11 cellular contexts compared by ENCODE assay signal in the genomic region with DNA sequence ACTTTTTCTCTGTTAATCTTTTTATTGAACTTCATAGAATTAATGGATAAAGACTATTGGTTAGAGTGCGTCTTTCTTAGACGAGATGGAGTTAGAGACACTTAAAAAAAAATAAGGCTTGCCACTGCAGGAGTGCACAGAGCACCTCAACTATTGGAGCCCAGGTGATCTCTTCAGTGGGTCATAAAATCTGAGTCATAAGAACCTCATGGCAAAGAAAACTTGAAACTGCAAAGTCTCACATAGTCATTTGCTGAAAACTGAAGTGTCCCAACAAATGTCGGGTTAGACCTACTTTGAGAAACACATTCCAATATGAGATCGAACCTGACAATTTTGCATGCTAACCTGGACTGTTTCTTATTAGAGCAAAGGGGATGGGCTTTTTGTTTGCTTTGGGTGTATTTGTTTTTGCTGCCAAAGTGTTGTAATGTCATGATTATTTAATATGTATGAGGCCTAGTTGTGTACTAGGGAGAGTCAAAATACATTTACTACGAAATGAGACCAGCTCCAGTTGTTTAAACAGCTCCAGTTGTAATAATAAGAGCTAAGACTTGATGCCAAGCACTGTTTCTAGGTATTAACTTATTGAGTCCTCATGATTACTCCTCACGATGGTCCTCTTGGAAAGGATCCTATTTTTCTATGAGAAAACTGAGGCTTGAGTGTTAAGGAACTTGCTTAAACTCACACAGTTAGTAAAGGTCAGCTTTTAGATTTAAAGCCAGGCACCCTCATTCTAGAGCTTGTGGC.
A peak's percentile ranks its signal among the peaks of the same experiment; 100 is the strongest.
DNase-seq lines count a peak whose midpoint lies in the region; ATAC-seq and TF ChIP-seq lines count a peak whose summit lies in the region.
"Had no signal": no experiment of that assay in that cellular context is flagged by ENCODE, and none has a peak within 500 bp of the region (broad histone marks: within the 10 kb centered on the region; RNA-seq: fewer than 3 reads in every experiment).

No MANE protein-coding gene starts in this region.

- H3K27me3 ChIP-seq in ACC112 (ENCODE audit: insufficient read depth, low read length) (no peaks in the 10 kb centered on the region), colonic mucosa (no peaks in the 10 kb centered on the region)

- H3K36me3 Mint-ChIP-seq in HFFc6 (ENCODE audit: low read depth) (peaks cover 21% of the 10 kb centered on the region), nephron (ENCODE audit: low read depth) (no peaks in the 10 kb centered on the region)
- H3K36me3 Mint-ChIP-seq: activated naive CD8-positive, alpha-beta T cell treated with anti-CD3 and anti-CD28 coated beads, Interleukin-2, amount 10 ng/mL, durations not matched to agents 7 days and 5 days; CD4-positive, alpha-beta memory T cell had no signal

- H3K9ac ChIP-seq in colonic mucosa (ENCODE audit: low read depth in 2 of 2, low read length in 2 of 2), result no peak overlapping the region

- no peak for ATAC-seq in HG03175 (IDR thresholded peaks at IDR 0.05; ENCODE audit: unreplicated experiment)

- no peaks in the 10 kb centered on the region for H3K9me3 ChIP-seq in colonic mucosa

- H3K27me3 Mint-ChIP-seq in HFFc6 (ENCODE audit: insufficient read depth) (peaks cover 2% of the 10 kb centered on the region), nephron (ENCODE audit: low read depth) (no peaks in the 10 kb centered on the region)

- H3K36me3 ChIP-seq in ACC112 (ENCODE audit: insufficient read depth, low read length) (peaks cover 15% of the 10 kb centered on the region; the same call in 1 of the 2 replicates), colonic mucosa (no peaks in the 10 kb centered on the region)

- no peak for TF ChIP-seq CTCF in HFFc6 (IDR thresholded peaks at IDR 0.05)
- TF ChIP-seq CTCF in colonic mucosa (IDR thresholded peaks at IDR 0.05), result no peak
- no peak for TF ChIP-seq CTCF in nephron (IDR thresholded peaks at IDR 0.05; ENCODE audit: unreplicated experiment in 3 of 3)

- no peak overlapping the region for H3K4me3 Mint-ChIP-seq in HFFc6
- H3K4me3 Mint-ChIP-seq in nephron, result peak overlapping the region in 1 of 3 experiments; percentile 52
- H3K4me3 Mint-ChIP-seq: activated CD4-positive, alpha-beta memory T cell treated with anti-CD3 and anti-CD28 coated beads, Interleukin-2, amount 10 ng/mL, durations not matched to agents 7 days and 5 days; activated naive CD8-positive, alpha-beta T cell treated with anti-CD3 and anti-CD28 coated beads, Interleukin-2, amount 10 ng/mL, durations not matched to agents 7 days and 5 days; CD4-positive, alpha-beta memory T cell had no signal

- DNase-seq in HFFc6 (no peak), colonic mucosa (no peak), NCI-H82 treated with DMSO at 0.1 percent for 48 hours (lab: John Stamatoyannopoulos, UW; ENCODE audit: unreplicated experiment) (no peak), NCI-H226 (no peak)
- no peak for DNase-seq in effector CD8-positive, alpha-beta T cell (lab: John Stamatoyannopoulos, UW)
- DNase-seq: activated CD4-positive, alpha-beta memory T cell treated with anti-CD3 and anti-CD28 coated beads, Interleukin-2, amount 10 ng/mL, durations not matched to agents 7 days and 5 days; activated naive CD8-positive, alpha-beta T cell treated with anti-CD3 and anti-CD28 coated beads, Interleukin-2, amount 10 ng/mL, durations not matched to agents 7 days and 5 days; CD4-positive, alpha-beta memory T cell had no signal

- H3K4me1 ChIP-seq in ACC112 (ENCODE audit: control insufficient read depth, insufficient read depth, low read length, unreplicated experiment), result peaks cover 32% of the 10 kb centered on the region
- no peaks in the 10 kb centered on the region for H3K4me1 ChIP-seq in colonic mucosa

- H3K9me3 Mint-ChIP-seq in HFFc6 (no peaks in the 10 kb centered on the region), nephron (no peaks in the 10 kb centered on the region)
- H3K9me3 Mint-ChIP-seq: activated CD4-positive, alpha-beta memory T cell treated with anti-CD3 and anti-CD28 coated beads, Interleukin-2, amount 10 ng/mL, durations not matched to agents 7 days and 5 days; activated naive CD8-positive, alpha-beta T cell treated with anti-CD3 and anti-CD28 coated beads, Interleukin-2, amount 10 ng/mL, durations not matched to agents 7 days and 5 days; CD4-positive, alpha-beta memory T cell had no signal

- H2AFZ ChIP-seq in ACC112 (ENCODE audit: low read length, unreplicated experiment), result no peak overlapping the region

- intact Hi-C loops in colonic mucosa (cut with DNase I), result no loop called here

- H3K79me2 ChIP-seq in ACC112 (ENCODE audit: control insufficient read depth, insufficient read depth, low read length, unreplicated experiment), result peaks cover 84% of the 10 kb centered on the region

- peak overlapping the region; percentile 41; the same call in 1 of the 2 replicates for H3K27ac ChIP-seq in ACC112 (ENCODE audit: low read depth, low read length)
- H3K27ac ChIP-seq in colonic mucosa, result peak overlapping the region; percentile 1

- H3K27ac Mint-ChIP-seq in HFFc6, result peak overlapping the region; percentile 78
- peak overlapping the region; percentile 95 to 96 (median 96) for H3K27ac Mint-ChIP-seq in nephron
- H3K27ac Mint-ChIP-seq: activated CD4-positive, alpha-beta memory T cell treated with anti-CD3 and anti-CD28 coated beads, Interleukin-2, amount 10 ng/mL, durations not matched to agents 7 days and 5 days; activated naive CD8-positive, alpha-beta T cell treated with anti-CD3 and anti-CD28 coated beads, Interleukin-2, amount 10 ng/mL, durations not matched to agents 7 days and 5 days; CD4-positive, alpha-beta memory T cell had no signal

- H3K4me1 Mint-ChIP-seq in HFFc6 (ENCODE audit: low read depth) (peaks cover 24% of the 10 kb centered on the region), nephron (peaks cover 38% of the 10 kb centered on the region)
- H3K4me1 Mint-ChIP-seq: activated CD4-positive, alpha-beta memory T cell treated with anti-CD3 and anti-CD28 coated beads, Interleukin-2, amount 10 ng/mL, durations not matched to agents 7 days and 5 days; activated naive CD8-positive, alpha-beta T cell treated with anti-CD3 and anti-CD28 coated beads, Interleukin-2, amount 10 ng/mL, durations not matched to agents 7 days and 5 days; CD4-positive, alpha-beta memory T cell had no signal

- no peak overlapping the region for H3K4me3 ChIP-seq in ACC112 (ENCODE audit: low read depth, low read length)
- no peak overlapping the region for H3K4me3 ChIP-seq in colonic mucosa
